ENCODE assay signal across 1 cellular context in genomic region chr5:103259705-103260355, GRCh38.
TF ChIP-seq lines count a peak whose summit lies in the region.

No MANE protein-coding gene starts in this region.

TF ChIP-seq in K562, 482 proteins besides CTCF, POLR2A, EP300 and RAD21 (continued from another document):
- TF ChIP-seq ZMIZ1 (IDR thresholded peaks at IDR 0.05; ENCODE audit: low read depth in 2 of 2, low read length in 2 of 2) = no peak
TF ChIP-seq in K562: peak in this region for 12.
